In the genomic region with DNA sequence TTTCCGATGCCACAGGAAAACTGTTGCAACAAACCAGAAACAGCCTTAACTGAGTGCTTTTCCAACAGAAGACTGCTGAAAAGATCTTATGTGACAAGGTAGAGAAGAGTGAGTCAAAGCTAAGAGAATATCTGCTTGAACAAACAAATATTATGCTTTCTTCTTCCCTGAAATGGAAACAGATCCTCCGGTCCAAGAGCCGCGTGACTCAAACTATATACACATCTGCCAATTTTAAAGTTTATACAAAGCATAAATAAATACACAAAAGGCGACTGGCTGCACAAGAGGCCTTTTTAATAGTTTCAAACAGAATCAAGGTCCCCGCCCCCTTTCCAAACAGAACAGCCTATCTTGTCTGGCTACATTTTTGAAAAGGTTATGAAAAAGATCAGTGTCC, we compare ENCODE assay signal across 22 cellular contexts.
DNase-seq lines count a peak whose midpoint lies in the region; ATAC-seq and TF ChIP-seq lines count a peak whose summit lies in the region.
"Had no signal": no experiment of that assay in that cellular context is flagged by ENCODE, and none has a peak within 500 bp of the region (broad histone marks: within the 10 kb centered on the region; RNA-seq: fewer than 3 reads in every experiment).

No MANE protein-coding gene starts in this region.

- in situ Hi-C loops in mammary epithelial cell (cut with MboI; ENCODE audit: low sequenced_read_pairs in 2 of 2) = no loop called here

- H3K4me1 ChIP-seq in mammary epithelial cell (ENCODE audit: insufficient read depth, low read length) (no peaks in the 10 kb centered on the region), urinary bladder (ENCODE audit: insufficient read depth) (no peaks in the 10 kb centered on the region)
- no peaks in the 10 kb centered on the region for H3K4me1 ChIP-seq in CD8-positive, alpha-beta T cell (ENCODE audit: insufficient read depth, low read length)

- no peak for ATAC-seq in CD8-positive, alpha-beta T cell
- ATAC-seq in natural killer cell = no peak
- ATAC-seq: gastroesophageal sphincter, left cardiac atrium, sciatic nerve had no signal

- H3K4me2 ChIP-seq in mammary epithelial cell (ENCODE audit: insufficient read depth, low read depth, low read length) = no peak overlapping the region
- H3K4me2 ChIP-seq: KMS-11 had no signal

- H3K4me3 Mint-ChIP-seq in MCF 10A (ENCODE audit: unreplicated experiment) (no peak overlapping the region), natural killer cell (no peak overlapping the region)
- no peak overlapping the region for H3K4me3 Mint-ChIP-seq in CD8-positive, alpha-beta T cell
- H3K4me3 Mint-ChIP-seq: CD4-positive, CD25-positive, alpha-beta regulatory T cell had no signal

- no peaks in the 10 kb centered on the region for H3K27me3 Mint-ChIP-seq in MCF 10A (ENCODE audit: insufficient read depth, unreplicated experiment)
- H3K27me3 Mint-ChIP-seq in CD8-positive, alpha-beta T cell (ENCODE audit: low read depth) = peaks cover 27% of the 10 kb centered on the region
- H3K27me3 Mint-ChIP-seq in natural killer cell (ENCODE audit: low read depth in 2 of 2) = peaks cover 26 to 45% of the 10 kb centered on the region in 2 donors

- H3K36me3 ChIP-seq in mammary epithelial cell (ENCODE audit: insufficient read depth, low read length) = no peaks in the 10 kb centered on the region
- no peaks in the 10 kb centered on the region for H3K36me3 ChIP-seq in urinary bladder (ENCODE audit: insufficient read depth)
- no peaks in the 10 kb centered on the region for H3K36me3 ChIP-seq in CD8-positive, alpha-beta T cell (ENCODE audit: insufficient read depth, low read length)
- H3K36me3 ChIP-seq: gastroesophageal sphincter had no signal

- no peaks in the 10 kb centered on the region for H3K79me2 ChIP-seq in mammary epithelial cell (ENCODE audit: insufficient read depth, low read length)

- intact Hi-C loops in MCF 10A (cut with micrococcal nuclease) = loop anchor here (10.0 kb wide), 1 partner anchor 346 kb away; no protein-coding TSS in a partner anchor
- intact Hi-C loops in mammary epithelial cell (cut with micrococcal nuclease) = loop anchor here (10.0 kb wide), 1 partner anchor 346 kb away; no protein-coding TSS in a partner anchor
- intact Hi-C loops in CD8-positive, alpha-beta T cell (cut with DNase I, micrococcal nuclease) = no loop called here
- intact Hi-C loops in natural killer cell (cut with micrococcal nuclease) = no loop called here

- peak; percentile 59 for DNase-seq in MCF 10A (ENCODE audit: unreplicated experiment)
- no peak for DNase-seq in mammary epithelial cell
- peak; percentile 17 for DNase-seq in fibroblast of the conjunctiva (ENCODE audit: low read depth)
- no peak for DNase-seq in CD8-positive, alpha-beta T cell
- no peak for DNase-seq in iPS-NIHi7 (ENCODE audit: extremely low spot score)
- DNase-seq in natural killer cell = no peak
- DNase-seq: activated naive CD4-positive, alpha-beta T cell treated with Interleukin-2 at 50 U/mL for 16 hours; aorta; CD4-positive, CD25-positive, alpha-beta regulatory T cell; DND-41; left cardiac atrium; NCI-H1436; NCI-H2171 treated with DMSO at 0.1 percent for 48 hours; RPMI8226; stimulated activated naive CD4-positive, alpha-beta T cell treated with Interleukin-2 at 50 U/mL for 16 hours; T-helper 1 cell; trophoblast cell had no signal

- no peaks in the 10 kb centered on the region for H4K20me1 ChIP-seq in mammary epithelial cell (ENCODE audit: insufficient read depth, low read length)

- H3K36me3 Mint-ChIP-seq in MCF 10A (ENCODE audit: insufficient read depth, unreplicated experiment) (no peaks in the 10 kb centered on the region), natural killer cell (no peaks in the 10 kb centered on the region)
- H3K36me3 Mint-ChIP-seq in CD8-positive, alpha-beta T cell = no peaks in the 10 kb centered on the region
- H3K36me3 Mint-ChIP-seq: CD4-positive, CD25-positive, alpha-beta regulatory T cell had no signal

- POLR2A ChIA-PET in MCF 10A (lab: Yijun Ruan, JAX) = interaction anchor here (1.1 to 1.4 kb wide), 2 partner anchors 123 to 342 kb away, joined by 3 read pairs; no protein-coding TSS in a partner anchor
- POLR2A ChIA-PET in CD8-positive, alpha-beta T cell (lab: Charles Lee) = no interaction called here

- no peak overlapping the region for H3K27ac ChIP-seq in mammary epithelial cell (ENCODE audit: insufficient read depth, low read depth, low read length)
- peak overlapping the region; percentile 89 for H3K27ac ChIP-seq in VCaP
- peak overlapping the region; percentile 38 for H3K27ac ChIP-seq in urinary bladder (ENCODE audit: low read depth)
- H3K27ac ChIP-seq in CD8-positive, alpha-beta T cell (ENCODE audit: low read depth, low read length) = no peak overlapping the region
- H3K27ac ChIP-seq: gastroesophageal sphincter, KMS-11 had no signal

- no peak overlapping the region for H2AFZ ChIP-seq in mammary epithelial cell (ENCODE audit: low read depth, low read length)

- peaks cover 2% of the 10 kb centered on the region for H3K27me3 ChIP-seq in mammary epithelial cell (ENCODE audit: insufficient read depth, low read length)
- H3K27me3 ChIP-seq in CD8-positive, alpha-beta T cell (ENCODE audit: insufficient read depth, low read length) = no peaks in the 10 kb centered on the region

- peaks cover 8% of the 10 kb centered on the region for H3K9me3 ChIP-seq in mammary epithelial cell (replicated peaks; ENCODE audit: insufficient read depth, low read length)
- no peaks in the 10 kb centered on the region for H3K9me3 ChIP-seq in CD8-positive, alpha-beta T cell (ENCODE audit: low read length)
- H3K9me3 ChIP-seq: gastroesophageal sphincter had no signal

- no peak overlapping the region for H3K4me3 ChIP-seq in mammary epithelial cell (replicated peaks in 1 of 3; ENCODE audit: insufficient read depth in 1 of 3, low read depth in 2 of 3, low read length in 3 of 3)
- H3K4me3 ChIP-seq in urinary bladder (ENCODE audit: low read depth, low read length) = no peak overlapping the region
- H3K4me3 ChIP-seq in CD8-positive, alpha-beta T cell (ENCODE audit: low read depth, low read length) = no peak overlapping the region
- H3K4me3 ChIP-seq: gastroesophageal sphincter had no signal

- H3K4me1 Mint-ChIP-seq in MCF 10A (ENCODE audit: insufficient read depth, unreplicated experiment) (peaks cover 13% of the 10 kb centered on the region), natural killer cell (peaks cover 4 to 15% of the 10 kb centered on the region in 2 donors)
- H3K4me1 Mint-ChIP-seq in CD8-positive, alpha-beta T cell (ENCODE audit: low read depth) = peaks cover 3% of the 10 kb centered on the region

- BruUV-seq in MCF 10A (replicated peaks; lab: Mats Ljungman, UMichigan) (no TSS peak), mammary epithelial cell (replicated peaks; lab: Mats Ljungman, UMichigan) (no TSS peak)

- CTCF ChIA-PET in MCF 10A (lab: Yijun Ruan, JAX) (no interaction called here), mammary epithelial cell (lab: Charles Lee; ENCODE audit: low non-redundant PET) (no interaction called here)
- CTCF ChIA-PET in CD8-positive, alpha-beta T cell (lab: Charles Lee) = no interaction called here

- no peak overlapping the region for H3K9ac ChIP-seq in mammary epithelial cell (ENCODE audit: insufficient read depth, low read length)
- H3K9ac ChIP-seq: KMS-11 had no signal

- H3K27ac Mint-ChIP-seq in MCF 10A (ENCODE audit: low read depth, unreplicated experiment) (no peak overlapping the region), natural killer cell (no peak overlapping the region)
- H3K27ac Mint-ChIP-seq in CD8-positive, alpha-beta T cell = no peak overlapping the region
- H3K27ac Mint-ChIP-seq: CD4-positive, CD25-positive, alpha-beta regulatory T cell had no signal

- peaks cover 5% of the 10 kb centered on the region for H3K9me3 Mint-ChIP-seq in MCF 10A (ENCODE audit: unreplicated experiment)
- no peaks in the 10 kb centered on the region for H3K9me3 Mint-ChIP-seq in CD8-positive, alpha-beta T cell
- peaks cover 0 to 2% of the 10 kb centered on the region in 2 donors for H3K9me3 Mint-ChIP-seq in natural killer cell

- TF ChIP-seq CTCF in MCF 10A (IDR thresholded peaks at IDR 0.05; ENCODE audit: unreplicated experiment) = no peak
- no peak for TF ChIP-seq CTCF in mammary epithelial cell (conservative IDR thresholded peaks at IDR 0.05 in 1 of 2, IDR thresholded peaks at IDR 0.05 in 1 of 2; ENCODE audit: extremely low read depth in 1 of 2, insufficient read depth in 1 of 2, low read depth in 1 of 2, low read length in 2 of 2)
- no peak for TF ChIP-seq CTCF in VCaP (conservative IDR thresholded peaks at IDR 0.05)
- TF ChIP-seq CTCF in CD8-positive, alpha-beta T cell (IDR thresholded peaks at IDR 0.05) = no peak
- no peak for TF ChIP-seq CTCF in natural killer cell (IDR thresholded peaks at IDR 0.05)

- dilution Hi-C loops in mammary epithelial cell (cut with HindIII; ENCODE audit: low sequenced_read_pairs) = no loop called here

- 85% methylated on average over 5 of the region's 6 CpGs for WGBS in mammary epithelial cell (ENCODE audit: low coverage, missing lambda C conversion rate)
- 46% methylated on average over 6 of the region's 6 CpGs for WGBS in urinary bladder

Comparison
In these comparisons a context has a peak if more than half of its experiments do, and no peak if none do; other contexts are left out.
1. DNase-seq: peak in MCF 10A (single experiment) and fibroblast of the conjunctiva (single experiment); none in mammary epithelial cell (single experiment), CD8-positive, alpha-beta T cell (0 of 7), iPS-NIHi7 (single experiment) and natural killer cell (single experiment).
2. H3K27ac ChIP-seq: peak in VCaP (single experiment) and urinary bladder (single experiment); none in mammary epithelial cell (single experiment) and CD8-positive, alpha-beta T cell (single experiment).
3. intact Hi-C loops: an anchor here in MCF 10A (10.0 kb wide) and mammary epithelial cell (10.0 kb wide); none called in CD8-positive, alpha-beta T cell and natural killer cell.